9 cellular contexts compared by ENCODE assay signal in the genomic region with DNA sequence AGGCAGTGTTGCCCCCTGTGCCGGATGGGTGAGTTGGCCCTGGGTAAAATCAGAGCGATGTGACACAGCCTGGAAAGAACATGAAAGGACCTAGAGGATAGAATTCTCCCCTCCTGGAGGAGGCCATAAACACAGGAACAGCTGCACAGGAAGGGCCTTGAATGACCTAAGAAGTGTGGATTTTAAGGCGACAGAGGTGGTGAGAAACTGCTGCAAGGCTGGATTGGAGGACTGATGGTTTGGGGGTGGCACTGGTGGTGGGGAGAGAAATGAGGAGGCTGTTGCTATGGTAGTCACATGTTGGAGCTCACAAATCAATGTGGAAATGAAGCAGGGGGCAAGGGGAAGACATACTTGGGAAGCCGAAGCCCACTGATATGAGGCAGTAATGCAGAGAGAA. TPM values are rescaled to one million over a fixed set of nuclear protein-coding genes. Genes with fewer than 3 reads are reported as not detected.
A peak's percentile ranks its signal among the peaks of the same experiment; 100 is the strongest.
DNase-seq lines count a peak whose midpoint lies in the region; ATAC-seq, FAIRE-seq and TF ChIP-seq lines count a peak whose summit lies in the region.
"Had no signal": no experiment of that assay in that cellular context is flagged by ENCODE, and none has a peak within 500 bp of the region (broad histone marks: within the 10 kb centered on the region; RNA-seq: fewer than 3 reads in every experiment).

No MANE protein-coding gene starts in this region.

- H3K27me3 Mint-ChIP-seq in activated naive CD4-positive, alpha-beta T cell treated with anti-CD3 and anti-CD28 coated beads, Interleukin-2, amount 50 U/mL, for 24 hours: no peaks in the 10 kb centered on the region
- H3K27me3 Mint-ChIP-seq in memory B cell: no peaks in the 10 kb centered on the region

- CTCF ChIA-PET in GM12878 (lab: Yijun Ruan, JAX): interaction anchor here (0.7 to 5.0 kb wide), 10 partner anchors 10 to 112 kb away, joined by 3 to 39 read pairs (median 6); partner anchors contain the start of gene XIRP1

- no peak for FAIRE-seq in GM12878 (lab: Jason Lieb, UNC)

- H3K79me2 ChIP-seq in GM12878 (ENCODE audit: control insufficient read depth, insufficient read depth, low read length): no peaks in the 10 kb centered on the region

- no TSS peak for BruUV-seq in GM12878 (replicated peaks; lab: Mats Ljungman, UMichigan)

- H3K36me3 ChIP-seq in GM12878 (ENCODE audit: control insufficient read depth in 2 of 2, insufficient read depth in 2 of 2, low read length in 1 of 2): no peaks in the 10 kb centered on the region
- no peaks in the 10 kb centered on the region for H3K36me3 ChIP-seq in upper lobe of right lung
- H3K36me3 ChIP-seq: ovary had no signal

- intact Hi-C loops in GM12878 (cut with micrococcal nuclease; ENCODE audit: unreplicated experiment) (no loop called here), upper lobe of right lung (cut with DNase I) (no loop called here)

- H4K20me1 ChIP-seq in GM12878 (ENCODE audit: control insufficient read depth, insufficient read depth): no peaks in the 10 kb centered on the region

- RAD21 ChIA-PET in GM12878 (lab: Charles Lee; ENCODE audit: unreplicated experiment): interaction anchor here (0.5 to 3.6 kb wide), 12 partner anchors 11 to 110 kb away, joined by 3 to 31 read pairs (median 6); no protein-coding TSS in a partner anchor

- DNase-seq in activated naive CD4-positive, alpha-beta T cell treated with Interleukin-2 at 50 U/mL for 16 hours: no peak
- no peak for DNase-seq in GM12878 (ENCODE audit: low read depth, low spot score)
- no peak for DNase-seq in memory B cell (ENCODE audit: low spot score in 2 of 2)
- DNase-seq in upper lobe of right lung: no peak
- DNase-seq in NCI-H1694 (lab: John Stamatoyannopoulos, UW): no peak
- no peak for DNase-seq in GOT3 (lab: John Stamatoyannopoulos, UW)
- no peak for DNase-seq in cortex of kidney (lab: John Stamatoyannopoulos, UW)

- H3K9ac ChIP-seq in GM12878 (ENCODE audit: control insufficient read depth, insufficient read depth, low read length): peak overlapping the region; percentile 69

- TF ChIP-seq CTCF in GM12878 (IDR thresholded peaks at IDR 0.05 in 2 of 3, conservative IDR thresholded peaks at IDR 0.05 in 1 of 3; ENCODE audit: control insufficient read depth in 2 of 3, extremely low read depth in 1 of 3, insufficient read depth in 1 of 3, low read depth in 3 of 3, low read length in 3 of 3) (no peak), upper lobe of right lung (IDR thresholded peaks at IDR 0.05) (no peak)

- TF ChIP-seq EP300 in GM12878 (IDR thresholded peaks at IDR 0.05; ENCODE audit: borderline replicate concordance in 1 of 2, control insufficient read depth in 1 of 2, low read depth in 2 of 2, low read length in 2 of 2): no peak

- H3K4me1 ChIP-seq in GM12878 (ENCODE audit: control insufficient read depth, insufficient read depth, low read length) (peaks cover 12% of the 10 kb centered on the region), upper lobe of right lung (peaks cover 43% of the 10 kb centered on the region)

- ATAC-seq in GM12878 (no peak), memory B cell (ENCODE audit: low read depth) (no peak), upper lobe of right lung (no peak)

- in situ Hi-C loops in GM12878 (cut with MboI): no loop called here

- SMC1A ChIA-PET in GM12878 (lab: Charles Lee; ENCODE audit: uncharacterized antibody, unreplicated experiment): interaction anchor here (1.0 to 5.2 kb wide), 12 partner anchors 9 to 179 kb away, joined by 3 to 34 read pairs (median 6); partner anchors contain the start of genes GORASP1, TTC21A and XIRP1

- peak overlapping the region; percentile 98 for H3K4me2 ChIP-seq in GM12878 (ENCODE audit: control insufficient read depth, insufficient read depth)

- H3K36me3 Mint-ChIP-seq in activated naive CD4-positive, alpha-beta T cell treated with anti-CD3 and anti-CD28 coated beads, Interleukin-2, amount 50 U/mL, for 24 hours: no peaks in the 10 kb centered on the region
- no peaks in the 10 kb centered on the region for H3K36me3 Mint-ChIP-seq in memory B cell

- H3K27ac Mint-ChIP-seq in activated naive CD4-positive, alpha-beta T cell treated with anti-CD3 and anti-CD28 coated beads, Interleukin-2, amount 50 U/mL, for 24 hours: peak overlapping the region; percentile 31
- peak overlapping the region; percentile 51 for H3K27ac Mint-ChIP-seq in memory B cell

- POLR2A ChIA-PET in GM12878 (lab: Charles Lee): interaction anchor here (0.7 to 1.6 kb wide), 4 partner anchors 13 to 229 kb away, joined by 3 to 13 read pairs (median 6); partner anchors contain the start of gene XIRP1

- TF ChIP-seq RAD21 in GM12878 (IDR thresholded peaks at IDR 0.05; ENCODE audit: insufficient read depth, low read depth, low read length): no peak

- H3K9me3 Mint-ChIP-seq in activated naive CD4-positive, alpha-beta T cell treated with anti-CD3 and anti-CD28 coated beads, Interleukin-2, amount 50 U/mL, for 24 hours: no peaks in the 10 kb centered on the region
- no peaks in the 10 kb centered on the region for H3K9me3 Mint-ChIP-seq in memory B cell

- H3K9me3 ChIP-seq in GM12878 (replicated peaks; ENCODE audit: control insufficient read depth, insufficient read depth, low read length) (no peaks in the 10 kb centered on the region), upper lobe of right lung (no peaks in the 10 kb centered on the region)
- H3K9me3 ChIP-seq: ovary had no signal

- H2AFZ ChIP-seq in GM12878 (ENCODE audit: control insufficient read depth, low read depth, low read length): no peak overlapping the region; the same call in 1 of the 2 replicates

- peak overlapping the region; percentile 56 for H3K4me3 Mint-ChIP-seq in activated naive CD4-positive, alpha-beta T cell treated with anti-CD3 and anti-CD28 coated beads, Interleukin-2, amount 50 U/mL, for 24 hours
- peak overlapping the region; percentile 31 for H3K4me3 Mint-ChIP-seq in memory B cell

- H3K4me3 ChIP-seq in GM12878: peak overlapping the region; percentile 77
- H3K4me3 ChIP-seq in upper lobe of right lung: peak overlapping the region; percentile 40

- H3K4me1 Mint-ChIP-seq in activated naive CD4-positive, alpha-beta T cell treated with anti-CD3 and anti-CD28 coated beads, Interleukin-2, amount 50 U/mL, for 24 hours: peaks cover 47% of the 10 kb centered on the region
- H3K4me1 Mint-ChIP-seq in memory B cell: peaks cover 30% of the 10 kb centered on the region

- no peak overlapping the region for H3K27ac ChIP-seq in GM12878 (ENCODE audit: control insufficient read depth, insufficient read depth)
- peak overlapping the region; percentile 89 for H3K27ac ChIP-seq in upper lobe of right lung

- 86% methylated on average over 4 of the region's 4 CpGs for WGBS in GM12878 (ENCODE audit: insufficient coverage, insufficient replicate concordance, low lambda C conversion rate, missing lambda C conversion rate)

- no peak for TF ChIP-seq POLR2A in GM12878 (IDR thresholded peaks at IDR 0.05; ENCODE audit: low read depth, low read length)

- H3K27me3 ChIP-seq in GM12878 (replicated peaks in 1 of 2; ENCODE audit: control insufficient read depth in 2 of 2, insufficient read depth in 2 of 2, low read length in 1 of 2): no peaks in the 10 kb centered on the region
- no peaks in the 10 kb centered on the region for H3K27me3 ChIP-seq in upper lobe of right lung
- H3K27me3 ChIP-seq: ovary had no signal

TF ChIP-seq in GM12878, 131 proteins besides CTCF, POLR2A, EP300 and RAD21 (continues in another document):
- TF ChIP-seq CHD2 (IDR thresholded peaks at IDR 0.05; ENCODE audit: borderline replicate concordance, low read depth, low read length) (no peak), WRNIP1 (IDR thresholded peaks at IDR 0.05; ENCODE audit: borderline replicate concordance, low read depth, low read length) (no peak), MEF2A (IDR thresholded peaks at IDR 0.05; ENCODE audit: insufficient read depth, low read depth, low read length) (no peak), SMC3 (IDR thresholded peaks at IDR 0.05; ENCODE audit: borderline replicate concordance, low read length) (no peak)

RNA-seq across cellular contexts. Expression of gene XIRP1, which starts 13.8 kb away (rescaled TPM):
- 0.12 TPM in 1 of 2 replicates, not detected in the other for total RNA-seq in GM12878 (2013; cell fraction: nucleolus; rRNA removed)
- total RNA-seq in GM12878 (2014; rRNA removed) (0.16 and 0.17 TPM in 2 replicates), GM12878 (2014; rRNA removed; fragmentation: Illumina TruSeq; extraction: Trizol) (0.18 and 0.23 TPM in 2 replicates), GM12878 (2021) (0.38 and 0.40 TPM in 2 replicates), upper lobe of right lung (not detected)
- polyA plus RNA-seq in GM12878 (2011; ENCODE audit: low read depth): 0.16 TPM
- polyA plus RNA-seq in GM12878 (2011; rRNA removed) (0.01 and 0.03 TPM in 2 replicates), GM12878 (2014; fragmentation: Illumina TruSeq; extraction: Trizol) (0.14 and 0.24 TPM in 2 replicates), GM12878 (2014; fragmentation: Nextera tagmentation; extraction: Ambion mirVana) (under 1 TPM in 1 of 2 experiments, not detected in 1; 0.05 TPM), GM12878 (2014; rRNA removed) (0.08 and 0.27 TPM in 2 replicates), GM12878 (2016; fragmentation: Nextera tagmentation; extraction: Ambion mirVana) (under 1 TPM; 0.04 to 0.05 TPM)
- 0.03 and 0.08 TPM in 2 replicates for polyA plus RNA-seq in GM12878 (2011; cell fraction: cytosol; rRNA removed)
- 0.30 and 0.37 TPM in 2 replicates for polyA plus RNA-seq in GM12878 (2011; cell fraction: nucleus; rRNA removed)
- 0.20 and 0.28 TPM in 2 replicates for polyA plus RNA-seq in GM12878 (2012)
- polyA minus RNA-seq in GM12878 (2011; rRNA and poly(A)+ RNA removed): 0.07 and 0.21 TPM in 2 replicates
- polyA minus RNA-seq in GM12878 (2011; cell fraction: cytosol; rRNA and poly(A)+ RNA removed): not detected in 2 replicates
- polyA minus RNA-seq in GM12878 (2011; cell fraction: nucleus; rRNA and poly(A)+ RNA removed): 0.12 and 0.29 TPM in 2 replicates

RNA-seq across cellular contexts. Expression of gene CSRNP1, which starts 25.2 kb away (rescaled TPM):
- total RNA-seq in GM12878 (2013; cell fraction: nucleolus; rRNA removed): 19.2 and 23.9 TPM in 2 replicates
- total RNA-seq in GM12878 (2014; rRNA removed) (14.2 TPM in 2 replicates), GM12878 (2014; rRNA removed; fragmentation: Illumina TruSeq; extraction: Trizol) (6.4 and 6.7 TPM in 2 replicates), GM12878 (2021) (12.0 and 12.1 TPM in 2 replicates), upper lobe of right lung (89.3 TPM)
- 7.8 TPM for polyA plus RNA-seq in GM12878 (2011; ENCODE audit: low read depth)
- polyA plus RNA-seq in GM12878 (2011; rRNA removed) (5.9 and 11.1 TPM in 2 replicates), GM12878 (2014; fragmentation: Illumina TruSeq; extraction: Trizol) (3.0 and 7.3 TPM in 2 replicates), GM12878 (2014; fragmentation: Nextera tagmentation; extraction: Ambion mirVana) (under 1 TPM; 0.32 to 0.77 TPM), GM12878 (2014; rRNA removed) (9.3 TPM in 2 replicates), GM12878 (2016; fragmentation: Nextera tagmentation; extraction: Ambion mirVana) (1 to 10 TPM; 4.9 to 7.0 TPM)
- polyA plus RNA-seq in GM12878 (2011; cell fraction: cytosol; rRNA removed): 15.2 and 18.9 TPM in 2 replicates
- 18.3 and 26.2 TPM in 2 replicates for polyA plus RNA-seq in GM12878 (2011; cell fraction: nucleus; rRNA removed)
- polyA plus RNA-seq in GM12878 (2012): 17.7 and 20.8 TPM in 2 replicates
- 17.1 and 27.4 TPM in 2 replicates for polyA minus RNA-seq in GM12878 (2011; rRNA and poly(A)+ RNA removed)
- polyA minus RNA-seq in GM12878 (2011; cell fraction: cytosol; rRNA and poly(A)+ RNA removed): 6.5 and 11.8 TPM in 2 replicates
- polyA minus RNA-seq in GM12878 (2011; cell fraction: nucleus; rRNA and poly(A)+ RNA removed): 16.4 and 17.9 TPM in 2 replicates
